In genomic region chr1:106523448-106523847, GRCh38 we compare ENCODE assay signal across 19 cellular contexts.
"Had no signal": no experiment of that assay in that cellular context is flagged by ENCODE, and none has a peak within 500 bp of the region (broad histone marks: within the 10 kb centered on the region; RNA-seq: fewer than 3 reads in every experiment).

No MANE protein-coding gene starts in this region.

- H3K4me3 Mint-ChIP-seq: activated naive CD4-positive, alpha-beta T cell treated with anti-CD3 and anti-CD28 coated beads, Interleukin-2, amount 50 U/mL, for 24 hours; central memory CD8-positive, alpha-beta T cell; natural killer cell had no signal

- ATAC-seq: gastrocnemius medialis, natural killer cell, upper lobe of right lung had no signal

- H3K27ac ChIP-seq: ascending aorta, coronary artery, gastrocnemius medialis, upper lobe of right lung, VCaP had no signal

- H3K36me3 Mint-ChIP-seq: activated naive CD4-positive, alpha-beta T cell treated with anti-CD3 and anti-CD28 coated beads, Interleukin-2, amount 50 U/mL, for 24 hours; natural killer cell had no signal

- H3K4me1 Mint-ChIP-seq: activated naive CD4-positive, alpha-beta T cell treated with anti-CD3 and anti-CD28 coated beads, Interleukin-2, amount 50 U/mL, for 24 hours; central memory CD8-positive, alpha-beta T cell; natural killer cell had no signal

- H3K27ac Mint-ChIP-seq: activated naive CD4-positive, alpha-beta T cell treated with anti-CD3 and anti-CD28 coated beads, Interleukin-2, amount 50 U/mL, for 24 hours; natural killer cell had no signal

- H3K4me3 ChIP-seq: ascending aorta, coronary artery, gastrocnemius medialis, upper lobe of right lung had no signal

- H3K27me3 Mint-ChIP-seq: activated naive CD4-positive, alpha-beta T cell treated with anti-CD3 and anti-CD28 coated beads, Interleukin-2, amount 50 U/mL, for 24 hours; central memory CD8-positive, alpha-beta T cell had no signal

- DNase-seq: activated CD4-positive, alpha-beta T cell treated with anti-CD3 and anti-CD28 coated beads for 1 hour; activated CD8-positive, alpha-beta memory T cell treated with anti-CD3 and anti-CD28 coated beads for 24 hours; activated CD8-positive, alpha-beta memory T cell treated with anti-CD3 and anti-CD28 coated beads, Interleukin-2, amount 50 U/mL, for 48 hours; activated gamma-delta T cell; gastrocnemius medialis; head of caudate nucleus; mesenchymal stem cell; natural killer cell; stimulated activated CD4-positive, alpha-beta T cell treated with anti-CD3 and anti-CD28 coated beads, Interleukin-12 subunit alpha, Interleukin-12 subunit beta, amount 100 ng/mL, for 4 hours; stimulated activated CD4-positive, alpha-beta T cell treated with anti-CD3 and anti-CD28 coated beads, Interleukin-1b, Interleukin-23, amount 100 ng/mL, for 48 hours; stimulated activated CD8-positive, alpha-beta memory T cell treated with anti-CD3 and anti-CD28 coated beads, Interleukin-4, amount 100 ng/mL, for 48 hours; stimulated activated naive CD4-positive, alpha-beta T cell; T-helper 2 cell; upper lobe of right lung had no signal

- H3K36me3 ChIP-seq: ascending aorta, gastrocnemius medialis, upper lobe of right lung had no signal

- H3K4me1 ChIP-seq: ascending aorta, gastrocnemius medialis, upper lobe of right lung had no signal

- H3K9me3 ChIP-seq: ascending aorta, gastrocnemius medialis, upper lobe of right lung had no signal

- H3K27me3 ChIP-seq: ascending aorta, gastrocnemius medialis, upper lobe of right lung had no signal
